ENCODE assay signal across 8 cellular contexts in genomic region chr19:45507864-45508680, GRCh38. TPM values are rescaled to one million over a fixed set of nuclear protein-coding genes. Genes with fewer than 3 reads are reported as not detected.
DNase-seq lines count a peak whose midpoint lies in the region; ATAC-seq, FAIRE-seq and TF ChIP-seq lines count a peak whose summit lies in the region.

No MANE protein-coding gene starts in this region.

- DNase-seq in BE2C (no peak), HT-29 (ENCODE audit: low spot score) (peak; percentile 60), H1 (ENCODE audit: low read depth in 1 of 2, low spot score in 2 of 2) (peak in 1 of 2 experiments; percentile 80), upper lobe of left lung (peak; percentile 74 to 84)
- peak; percentile 29 for DNase-seq in activated CD4-positive, alpha-beta T cell treated with anti-CD3 and anti-CD28 coated beads for 1 hour

- CTCF ChIA-PET in H1 (lab: Charles Lee; ENCODE audit: partially characterized antibody), result interaction anchor here (1.3 to 1.9 kb wide), 4 partner anchors 14 to 134 kb away, joined by 3 to 6 read pairs (median 3); no protein-coding TSS in a partner anchor

- POLR2A ChIA-PET in H1 (lab: Charles Lee; ENCODE audit: partially characterized antibody), result interaction anchor here (1.0 to 3.2 kb wide), 16 partner anchors 9 to 185 kb away, joined by 3 to 25 read pairs (median 5); partner anchors contain the start of genes PPM1N, QPCTL, RTN2 and SNRPD2

- peak overlapping the region; percentile 69 for H3K4ac ChIP-seq in H1 (replicated peaks; ENCODE audit: insufficient read length, low read depth, low read length)

- peak overlapping the region; percentile 97 for H3K18ac ChIP-seq in H1 (ENCODE audit: extremely low read depth, low read length)

- H2AK5ac ChIP-seq in H1 (ENCODE audit: low read depth, low read length), result peak overlapping the region; percentile 60; the same call in 1 of the 2 replicates

- TF ChIP-seq CTCF in BE2C (IDR thresholded peaks at IDR 0.05; ENCODE audit: low read depth, low read length) (no peak), H1 (IDR thresholded peaks at IDR 0.05; ENCODE audit: control extremely low read depth in 1 of 3, insufficient read depth in 1 of 3, low read depth in 1 of 3, low read length in 3 of 3) (no peak), upper lobe of left lung (IDR thresholded peaks at IDR 0.05) (no peak)

- no peak overlapping the region for H2AFZ ChIP-seq in H1 (ENCODE audit: low read length)

- TF ChIP-seq RAD21 in H1 (IDR thresholded peaks at IDR 0.05 in 1 of 2, conservative IDR thresholded peaks at IDR 0.05 in 1 of 2; ENCODE audit: low read depth in 2 of 2, low read length in 2 of 2), result no peak

- H4K8ac ChIP-seq in H1 (ENCODE audit: extremely low read depth, insufficient read depth, low read length), result no peak overlapping the region

- no peak overlapping the region; the same call in 1 of the 2 replicates for H2BK20ac ChIP-seq in H1 (ENCODE audit: low read length)

- no peak for FAIRE-seq in H1 (lab: Jason Lieb, UNC)

- peak overlapping the region; percentile 83 for H2BK120ac ChIP-seq in H1 (replicated peaks; ENCODE audit: low read depth, low read length)

- H3K79me2 ChIP-seq in H1 (ENCODE audit: control insufficient read depth in 1 of 2, insufficient read depth in 2 of 2, low read length in 2 of 2), result peaks cover 23 to 50% of the 10 kb centered on the region in 2 experiments

- H2BK5ac ChIP-seq in H1 (ENCODE audit: low read depth, low read length), result peak overlapping the region; percentile 96; the same call in 1 of the 2 replicates

- peak overlapping the region; percentile 95 for H3K14ac ChIP-seq in H1 (ENCODE audit: insufficient read length)

- no peaks in the 10 kb centered on the region for H3K27me3 ChIP-seq in BE2C
- no peaks in the 10 kb centered on the region for H3K27me3 ChIP-seq in H1 (replicated peaks in 1 of 4; ENCODE audit: control insufficient read depth in 3 of 4, extremely low read depth in 1 of 4, insufficient read depth in 3 of 4, low read length in 3 of 4)
- H3K27me3 ChIP-seq in mucosa of rectum (ENCODE audit: control insufficient read depth in 2 of 2, insufficient read depth in 2 of 2, low read length in 2 of 2), result no peaks in the 10 kb centered on the region
- no peaks in the 10 kb centered on the region for H3K27me3 ChIP-seq in upper lobe of left lung

- H3K36me3 ChIP-seq in BE2C (no peaks in the 10 kb centered on the region; the same call in 1 of the 2 replicates), H1 (ENCODE audit: control insufficient read depth in 2 of 4, insufficient read depth in 4 of 4, low read length in 3 of 4) (no peaks in the 10 kb centered on the region), mucosa of rectum (ENCODE audit: control insufficient read depth in 2 of 2, insufficient read depth in 2 of 2, low read length in 2 of 2) (no peaks in the 10 kb centered on the region), upper lobe of left lung (no peaks in the 10 kb centered on the region)

- peaks cover 1 to 10% of the 10 kb centered on the region in 2 experiments for H4K20me1 ChIP-seq in H1 (replicated peaks in 1 of 2; ENCODE audit: control insufficient read depth in 1 of 2, insufficient read depth in 2 of 2, low read length in 2 of 2)

- peak overlapping the region; percentile 91 for H4K5ac ChIP-seq in H1 (ENCODE audit: insufficient read length, low read depth, low read length)

- peaks cover 3% of the 10 kb centered on the region; the same call in 1 of the 2 replicates for H3K4me1 ChIP-seq in BE2C
- H3K4me1 ChIP-seq in H1 (replicated peaks in 1 of 4; ENCODE audit: control insufficient read depth in 3 of 4, insufficient read depth in 4 of 4, low read length in 3 of 4), result peaks cover 3 to 8% (median 6%) of the 10 kb centered on the region in 4 experiments; a peak in 6 of 7 replicates
- H3K4me1 ChIP-seq in mucosa of rectum (ENCODE audit: control insufficient read depth in 2 of 2, insufficient read depth in 2 of 2, low read length in 2 of 2), result peaks cover 33% of the 10 kb centered on the region in 2 donors
- H3K4me1 ChIP-seq in upper lobe of left lung, result peaks cover 26 to 51% (median 37%) of the 10 kb centered on the region in 4 donors

- WGBS in H1 (ENCODE audit: extremely low coverage in 1 of 2, insufficient coverage in 1 of 2, insufficient read length in 1 of 2, insufficient replicate concordance in 2 of 2, low coverage in 1 of 2, low lambda C conversion rate in 2 of 2, missing lambda C conversion rate in 1 of 2), 2 experiments, result 1% methylated on average over 22 of the region's 44 CpGs; no CpG with 5 or more reads in 1 of the 2 experiments
- 0% methylated on average over 6 to 19 of the region's 44 CpGs for WGBS in upper lobe of left lung, 2 donors

- H3K23ac ChIP-seq in H1 (ENCODE audit: insufficient read length), result no peak overlapping the region

- H3K4me3 ChIP-seq in BE2C (ENCODE audit: low read depth, low read length) (peak overlapping the region; percentile 94), H1 (ENCODE audit: extremely low read depth in 1 of 4, insufficient read depth in 2 of 4, low read depth in 3 of 4, low read length in 4 of 4) (peak overlapping the region; percentile 72 to 97 (median 95)), mucosa of rectum (ENCODE audit: low read length in 2 of 2) (peak overlapping the region; percentile 94 to 98), upper lobe of left lung (peak overlapping the region; percentile 87 to 100 (median 97))

- peaks cover 7% of the 10 kb centered on the region; the same call in 1 of the 2 replicates for H3K23me2 ChIP-seq in H1 (ENCODE audit: low read depth, low read length)

- ATAC-seq in upper lobe of left lung (ENCODE audit: low FRiP score in 2 of 2), result peak in 1 of 2 donors; percentile 4
- no peak for ATAC-seq in HG03354 (IDR thresholded peaks at IDR 0.05; ENCODE audit: poor library complexity, severe bottlenecking, unreplicated experiment)
- ATAC-seq in HG03442 (IDR thresholded peaks at IDR 0.05; ENCODE audit: unreplicated experiment), result no peak

- H3K9me3 ChIP-seq in BE2C (no peaks in the 10 kb centered on the region), H1 (ENCODE audit: insufficient read depth in 2 of 2, low read depth in 1 of 2, low read length in 1 of 2) (no peaks in the 10 kb centered on the region), mucosa of rectum (ENCODE audit: control insufficient read depth in 2 of 2, low read length in 2 of 2) (no peaks in the 10 kb centered on the region), upper lobe of left lung (no peaks in the 10 kb centered on the region)

- TF ChIP-seq EP300 in H1 (IDR thresholded peaks at IDR 0.05; ENCODE audit: borderline replicate concordance in 1 of 2, low read depth in 2 of 2, low read length in 2 of 2), result no peak
- no peak for TF ChIP-seq EP300 in upper lobe of left lung (IDR thresholded peaks at IDR 0.05)

- peaks cover 13% of the 10 kb centered on the region for H3K79me1 ChIP-seq in H1 (ENCODE audit: low read depth, low read length)

- TF ChIP-seq POLR2A in H1 (IDR thresholded peaks at IDR 0.05; ENCODE audit: control extremely low read depth in 1 of 2, low read depth in 2 of 2, low read length in 2 of 2), result no peak
- TF ChIP-seq POLR2A in upper lobe of left lung (IDR thresholded peaks at IDR 0.05), result no peak

- H3K9ac ChIP-seq in H1 (replicated peaks in 1 of 4; ENCODE audit: extremely low read depth in 1 of 4, low read depth in 3 of 4, low read length in 3 of 4), result peak overlapping the region; percentile 61 to 83 (median 76)
- peak overlapping the region; percentile 99 for H3K9ac ChIP-seq in mucosa of rectum (ENCODE audit: low read depth in 1 of 2, low read length in 2 of 2)

- H3K27ac ChIP-seq in H1 (ENCODE audit: low read depth, low read length) (peak overlapping the region; percentile 66), mucosa of rectum (ENCODE audit: low read depth in 2 of 2, low read length in 2 of 2) (peak overlapping the region; percentile 98 to 99), upper lobe of left lung (peak overlapping the region; percentile 89 to 97 (median 93))

- no peak overlapping the region for H2BK15ac ChIP-seq in H1 (ENCODE audit: low read length)

- peak overlapping the region; percentile 93 for H4K91ac ChIP-seq in H1 (replicated peaks; ENCODE audit: insufficient read length, low read length)

- peak overlapping the region; percentile 71; the same call in 1 of the 2 replicates for H2BK12ac ChIP-seq in H1 (ENCODE audit: low read depth, low read length)

- peak overlapping the region; percentile 96 for H3K56ac ChIP-seq in H1 (replicated peaks; ENCODE audit: insufficient read length, low read depth, low read length)

- peak overlapping the region; percentile 56 to 93 for H3K4me2 ChIP-seq in H1 (ENCODE audit: insufficient read depth in 1 of 2, low read depth in 2 of 2, low read length in 2 of 2)

RNA-seq across cellular contexts. Expression of gene VASP, which starts 0.8 kb away (rescaled TPM):
- 177 TPM for polyA plus RNA-seq in BE2C (2012; ENCODE audit: insufficient read depth, insufficient read length, low read depth)
- 443 and 506 TPM in 2 replicates for total RNA-seq in HT-29 (2014; rRNA removed; shearing (Covaris generic))
- total RNA-seq in H1 (2021; fragmentation: NEBNext Ultra II Directional; extraction: Animal tissue kit (Norgen Biotek cat#: 25700)), result 135 and 138 TPM in 2 replicates
- 89.7 and 163 TPM in 2 replicates for polyA plus RNA-seq in H1 (2011; rRNA removed)
- 92.0 TPM for polyA plus RNA-seq in H1 (2011; cell fraction: cytosol; rRNA removed)
- 116 TPM for polyA plus RNA-seq in H1 (2011; cell fraction: nucleus; rRNA removed)
- polyA plus RNA-seq in H1 (2012, experiment 1 of 2), result 79.3 to 101 TPM (median 84.8 TPM) in 4 replicates
- polyA plus RNA-seq in H1 (2012, experiment 2 of 2), result 110 TPM
- polyA plus RNA-seq in H1 (2013, experiment 1 of 2), result 108 TPM
- polyA plus RNA-seq in H1 (2013, experiment 2 of 2), result 104 TPM
- 46.1 and 52.4 TPM in 2 replicates for polyA minus RNA-seq in H1 (2011; rRNA and poly(A)+ RNA removed)
- 83.1 TPM for polyA minus RNA-seq in H1 (2011; cell fraction: cytosol; rRNA and poly(A)+ RNA removed)
- 102 TPM for polyA minus RNA-seq in H1 (2011; cell fraction: nucleus; rRNA and poly(A)+ RNA removed)
- 100 to 1,000 TPM in 4 of 6 donors, 10 to 100 TPM in 2; 68.1 to 266 (median 143) TPM for total RNA-seq in upper lobe of left lung

RNA-seq across cellular contexts. Expression of gene PPM1N, which starts 9.8 kb away (rescaled TPM):
- 2.2 TPM for polyA plus RNA-seq in BE2C (2012; ENCODE audit: insufficient read depth, insufficient read length, low read depth)
- 9.8 and 15.3 TPM in 2 replicates for total RNA-seq in HT-29 (2014; rRNA removed; shearing (Covaris generic))
- 11.0 and 12.2 TPM in 2 replicates for total RNA-seq in H1 (2021; fragmentation: NEBNext Ultra II Directional; extraction: Animal tissue kit (Norgen Biotek cat#: 25700))
- 14.4 and 17.5 TPM in 2 replicates for polyA plus RNA-seq in H1 (2011; rRNA removed)
- polyA plus RNA-seq in H1 (2011; cell fraction: cytosol; rRNA removed), result 20.7 TPM
- polyA plus RNA-seq in H1 (2011; cell fraction: nucleus; rRNA removed), result 17.1 TPM
- 12.0 to 16.7 TPM (median 14.4 TPM) in 4 replicates for polyA plus RNA-seq in H1 (2012, experiment 1 of 2)
- 13.0 TPM for polyA plus RNA-seq in H1 (2012, experiment 2 of 2)
- 35.8 TPM for polyA plus RNA-seq in H1 (2013, experiment 1 of 2)
- 34.9 TPM for polyA plus RNA-seq in H1 (2013, experiment 2 of 2)
- polyA minus RNA-seq in H1 (2011; rRNA and poly(A)+ RNA removed), result 2.3 and 4.2 TPM in 2 replicates
- 4.3 TPM for polyA minus RNA-seq in H1 (2011; cell fraction: cytosol; rRNA and poly(A)+ RNA removed)
- polyA minus RNA-seq in H1 (2011; cell fraction: nucleus; rRNA and poly(A)+ RNA removed), result 5.6 TPM
- 1 to 10 TPM in 3 of 6 donors, under 1 TPM in 2, not detected in 1; 0.89 to 6.3 (median 1.1) TPM for total RNA-seq in upper lobe of left lung

RNA-seq across cellular contexts. Expression of gene RTN2, which starts 11.2 kb away (rescaled TPM):
- polyA plus RNA-seq in BE2C (2012; ENCODE audit: insufficient read depth, insufficient read length, low read depth), result 79.0 TPM
- total RNA-seq in HT-29 (2014; rRNA removed; shearing (Covaris generic)), result 11.4 and 15.4 TPM in 2 replicates
- 21.1 and 21.6 TPM in 2 replicates for total RNA-seq in H1 (2021; fragmentation: NEBNext Ultra II Directional; extraction: Animal tissue kit (Norgen Biotek cat#: 25700))
- polyA plus RNA-seq in H1 (2011; rRNA removed), result 21.0 and 33.5 TPM in 2 replicates
- 19.9 TPM for polyA plus RNA-seq in H1 (2011; cell fraction: cytosol; rRNA removed)
- polyA plus RNA-seq in H1 (2011; cell fraction: nucleus; rRNA removed), result 19.7 TPM
- polyA plus RNA-seq in H1 (2012, experiment 1 of 2), result 19.1 to 26.5 TPM (median 23.9 TPM) in 4 replicates
- 24.8 TPM for polyA plus RNA-seq in H1 (2012, experiment 2 of 2)
- 32.6 TPM for polyA plus RNA-seq in H1 (2013, experiment 1 of 2)
- 36.9 TPM for polyA plus RNA-seq in H1 (2013, experiment 2 of 2)
- 9.5 and 14.4 TPM in 2 replicates for polyA minus RNA-seq in H1 (2011; rRNA and poly(A)+ RNA removed)
- polyA minus RNA-seq in H1 (2011; cell fraction: cytosol; rRNA and poly(A)+ RNA removed), result 8.3 TPM
- 9.9 TPM for polyA minus RNA-seq in H1 (2011; cell fraction: nucleus; rRNA and poly(A)+ RNA removed)
- 10 to 100 TPM in 3 of 6 donors, 1 to 10 TPM in 3; 5.2 to 17.8 (median 11.1) TPM for total RNA-seq in upper lobe of left lung

RNA-seq across cellular contexts. Expression of gene FOSB, which starts 40.3 kb away (rescaled TPM):
- 1.1 TPM for polyA plus RNA-seq in BE2C (2012; ENCODE audit: insufficient read depth, insufficient read length, low read depth)
- total RNA-seq in HT-29 (2014; rRNA removed; shearing (Covaris generic)), result 218 and 253 TPM in 2 replicates
- total RNA-seq in H1 (2021; fragmentation: NEBNext Ultra II Directional; extraction: Animal tissue kit (Norgen Biotek cat#: 25700)), result 1.3 and 2.7 TPM in 2 replicates
- polyA plus RNA-seq in H1 (2011; rRNA removed), result 0.44 and 1.2 TPM in 2 replicates
- 0.32 TPM for polyA plus RNA-seq in H1 (2011; cell fraction: cytosol; rRNA removed)
- 5.2 TPM for polyA plus RNA-seq in H1 (2011; cell fraction: nucleus; rRNA removed)
- polyA plus RNA-seq in H1 (2012, experiment 1 of 2), result 1.1 to 4.3 TPM (median 2.6 TPM) in 4 replicates
- 2.4 TPM for polyA plus RNA-seq in H1 (2012, experiment 2 of 2)
- 0.85 TPM for polyA plus RNA-seq in H1 (2013, experiment 1 of 2)
- 0.79 TPM for polyA plus RNA-seq in H1 (2013, experiment 2 of 2)
- polyA minus RNA-seq in H1 (2011; rRNA and poly(A)+ RNA removed), result 2.8 and 6.9 TPM in 2 replicates
- polyA minus RNA-seq in H1 (2011; cell fraction: cytosol; rRNA and poly(A)+ RNA removed), result 1.5 TPM
- 39.4 TPM for polyA minus RNA-seq in H1 (2011; cell fraction: nucleus; rRNA and poly(A)+ RNA removed)
- total RNA-seq in upper lobe of left lung, result 100 to 1,000 TPM in 2 of 6 donors, 10 to 100 TPM in 2, 1 to 10 TPM in 1, not detected in 1; 8.8 to 152 (median 94.9) TPM
